In the genomic region with DNA sequence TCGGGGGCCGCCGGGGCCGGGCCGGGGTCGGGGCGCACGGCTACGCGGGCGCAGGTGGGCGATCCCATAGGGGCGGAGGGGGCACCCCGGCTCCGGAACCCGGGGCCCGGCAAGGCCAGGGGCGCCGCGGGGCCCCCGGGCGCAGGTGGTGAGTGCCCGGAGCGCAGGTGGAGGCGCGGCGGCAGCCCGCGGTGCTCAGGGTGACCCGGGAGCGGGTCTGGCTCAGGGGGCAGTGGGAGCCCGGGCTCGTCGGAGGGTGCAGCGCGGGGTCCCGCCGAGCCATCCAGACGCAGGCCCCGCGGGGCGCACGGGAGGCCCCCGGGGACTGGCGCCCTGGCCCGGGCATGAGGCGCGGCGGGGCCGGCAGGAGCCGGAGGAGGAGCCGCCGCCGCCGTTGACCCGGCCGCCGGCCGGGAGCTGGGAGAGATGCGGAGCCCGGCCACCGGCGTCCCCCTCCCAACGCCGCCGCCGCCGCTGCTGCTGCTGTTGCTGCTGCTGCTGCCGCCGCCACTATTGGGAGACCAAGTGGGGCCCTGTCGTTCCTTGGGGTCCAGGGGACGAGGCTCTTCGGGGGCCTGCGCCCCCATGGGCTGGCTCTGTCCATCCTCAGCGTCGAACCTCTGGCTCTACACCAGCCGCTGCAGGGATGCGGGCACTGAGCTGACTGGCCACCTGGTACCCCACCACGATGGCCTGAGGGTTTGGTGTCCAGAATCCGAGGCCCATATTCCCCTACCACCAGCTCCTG, we compare ENCODE assay signal across 6 cellular contexts. TPM values are rescaled to one million over a fixed set of nuclear protein-coding genes. Genes with fewer than 3 reads are reported as not detected.
DNase-seq lines count a peak whose midpoint lies in the region; TF ChIP-seq lines count a peak whose summit lies in the region.

No MANE protein-coding gene starts in this region.

- peaks cover 1 to 9% of the 10 kb centered on the region in 2 donors for H3K27me3 Mint-ChIP-seq in CD4-positive, alpha-beta memory T cell
- H3K27me3 Mint-ChIP-seq in activated T-helper 2 cell treated with anti-CD3 and anti-CD28 coated beads, Interferon-gamma antibody, Interleukin-2, Interleukin-4, amounts not matched to agents 10 μg/mL and 5 μg/mL and 100 μg/mL, durations not matched to agents 14 hours and 24 hours and 36 hours (ENCODE audit: low read depth): peaks cover 27% of the 10 kb centered on the region

- H3K36me3 Mint-ChIP-seq in CD4-positive, alpha-beta memory T cell: no peaks in the 10 kb centered on the region
- H3K36me3 Mint-ChIP-seq in activated T-helper 2 cell treated with anti-CD3 and anti-CD28 coated beads, Interferon-gamma antibody, Interleukin-2, Interleukin-4, amounts not matched to agents 10 μg/mL and 5 μg/mL and 100 μg/mL, durations not matched to agents 14 hours and 24 hours and 36 hours (ENCODE audit: low read depth): no peaks in the 10 kb centered on the region

- WGBS in mesodermal cell (ENCODE audit: insufficient coverage in 2 of 2), 2 experiments: 2 to 5% methylated on average over 60 to 61 of the region's 80 CpGs

- no peaks in the 10 kb centered on the region for H3K9me3 ChIP-seq in CD4-positive, alpha-beta memory T cell (ENCODE audit: control insufficient read depth in 1 of 2, low read length in 2 of 2)
- no peaks in the 10 kb centered on the region for H3K9me3 ChIP-seq in HEK293 (ENCODE audit: control insufficient read depth, insufficient read depth, low read depth, low read length)
- H3K9me3 ChIP-seq in mesodermal cell (ENCODE audit: control insufficient read depth, low read length): no peaks in the 10 kb centered on the region

- no peaks in the 10 kb centered on the region for H3K27me3 ChIP-seq in CD4-positive, alpha-beta memory T cell (ENCODE audit: insufficient read depth, low read length)

- H3K36me3 ChIP-seq in CD4-positive, alpha-beta memory T cell (ENCODE audit: insufficient read depth, low read length): no peaks in the 10 kb centered on the region
- H3K36me3 ChIP-seq in HEK293 (ENCODE audit: control insufficient read depth in 2 of 2, insufficient read depth in 1 of 2, low read length in 2 of 2) (peaks cover 0 to 28% of the 10 kb centered on the region in 2 experiments; a peak in 1 of 3 replicates), mesodermal cell (ENCODE audit: control insufficient read depth, insufficient read depth, low read length) (no peaks in the 10 kb centered on the region)

- H3K27ac Mint-ChIP-seq in CD4-positive, alpha-beta memory T cell: peak overlapping the region in 1 of 7 donors; percentile 30
- no peak overlapping the region for H3K27ac Mint-ChIP-seq in activated T-helper 2 cell treated with anti-CD3 and anti-CD28 coated beads, Interferon-gamma antibody, Interleukin-2, Interleukin-4, amounts not matched to agents 10 μg/mL and 5 μg/mL and 100 μg/mL, durations not matched to agents 14 hours and 24 hours and 36 hours

- H3K9me3 Mint-ChIP-seq in CD4-positive, alpha-beta memory T cell: no peaks in the 10 kb centered on the region
- no peaks in the 10 kb centered on the region for H3K9me3 Mint-ChIP-seq in activated T-helper 2 cell treated with anti-CD3 and anti-CD28 coated beads, Interferon-gamma antibody, Interleukin-2, Interleukin-4, amounts not matched to agents 10 μg/mL and 5 μg/mL and 100 μg/mL, durations not matched to agents 14 hours and 24 hours and 36 hours

- peak in 1 of 5 donors; percentile 22 for DNase-seq in CD4-positive, alpha-beta memory T cell
- DNase-seq in activated T-helper 2 cell treated with anti-CD3 and anti-CD28 coated beads, Interferon-gamma antibody, Interleukin-2, Interleukin-4, amounts not matched to agents 10 μg/mL and 5 μg/mL and 100 μg/mL, durations not matched to agents 14 hours and 24 hours and 36 hours (ENCODE audit: low spot score): no peak
- no peak for DNase-seq in NCI-H1105 (lab: John Stamatoyannopoulos, UW)
- DNase-seq in stimulated activated CD8-positive, alpha-beta memory T cell treated with anti-CD3 and anti-CD28 coated beads, Interleukin-4, amount 100 ng/mL, for 48 hours: no peak

- peak overlapping the region; percentile 30 to 82 (median 66) for H3K4me3 Mint-ChIP-seq in CD4-positive, alpha-beta memory T cell
- H3K4me3 Mint-ChIP-seq in activated T-helper 2 cell treated with anti-CD3 and anti-CD28 coated beads, Interferon-gamma antibody, Interleukin-2, Interleukin-4, amounts not matched to agents 10 μg/mL and 5 μg/mL and 100 μg/mL, durations not matched to agents 14 hours and 24 hours and 36 hours (ENCODE audit: low read depth): peak overlapping the region; percentile 42

- no peak overlapping the region for H3K27ac ChIP-seq in CD4-positive, alpha-beta memory T cell (ENCODE audit: low read depth, low read length)
- H3K27ac ChIP-seq in HEK293 (ENCODE audit: extremely low read depth, low read depth, low read length) (peak overlapping the region; percentile 65; the same call in 1 of the 2 replicates), mesodermal cell (ENCODE audit: low read depth, low read length, severe bottlenecking) (no peak overlapping the region)

- no peak for TF ChIP-seq CTCF in HEK293 (tag by site-specific recombination; IDR thresholded peaks at IDR 0.05)

- intact Hi-C loops in CD4-positive, alpha-beta memory T cell (cut with micrococcal nuclease): loop anchor here (1.0 kb wide), 1 partner anchor 9 kb away; no protein-coding TSS in a partner anchor
- intact Hi-C loops in activated T-helper 2 cell treated with anti-CD3 and anti-CD28 coated beads, Interferon-gamma antibody, Interleukin-2, Interleukin-4, amounts not matched to agents 10 μg/mL and 5 μg/mL and 100 μg/mL, durations not matched to agents 14 hours and 24 hours and 36 hours (cut with micrococcal nuclease): loop anchor here (1.0 to 5.0 kb wide), 2 partner anchors 9 to 38 kb away; partner anchors contain the start of gene SARS1

- CTCF ChIA-PET in CD4-positive, alpha-beta memory T cell (lab: Charles Lee; ENCODE audit: partially characterized antibody): interaction anchor here (1.5 kb wide), 1 partner anchor 33 kb away, joined by 3 read pairs; the partner anchor contains the start of gene PSRC1
- CTCF ChIA-PET in HEK293 (lab: Yijun Ruan, JAX): interaction anchor here (0.7 to 1.1 kb wide), 3 partner anchors 10 to 288 kb away, joined by 3 to 4 read pairs (median 3); no protein-coding TSS in a partner anchor

- H3K4me1 Mint-ChIP-seq in CD4-positive, alpha-beta memory T cell: peaks cover 6 to 17% (median 8%) of the 10 kb centered on the region in 4 donors
- H3K4me1 Mint-ChIP-seq in activated T-helper 2 cell treated with anti-CD3 and anti-CD28 coated beads, Interferon-gamma antibody, Interleukin-2, Interleukin-4, amounts not matched to agents 10 μg/mL and 5 μg/mL and 100 μg/mL, durations not matched to agents 14 hours and 24 hours and 36 hours (ENCODE audit: low read depth): peaks cover 4% of the 10 kb centered on the region

- POLR2A ChIA-PET in CD4-positive, alpha-beta memory T cell (lab: Charles Lee; ENCODE audit: partially characterized antibody): interaction anchor here (1.1 to 1.5 kb wide), 6 partner anchors 9 to 784 kb away, joined by 3 to 6 read pairs (median 4); partner anchors contain the start of genes PSRC1, SARS1 and STRIP1
- POLR2A ChIA-PET in HEK293 (lab: Yijun Ruan, JAX): interaction anchor here (1.0 to 2.7 kb wide), 7 partner anchors 10 to 150 kb away, joined by 3 to 12 read pairs (median 4); partner anchors contain the start of genes PSRC1 and SORT1

- no peak overlapping the region for H3K4me3 ChIP-seq in CD4-positive, alpha-beta memory T cell (ENCODE audit: low read length in 2 of 2)
- peak overlapping the region; percentile 45 for H3K4me3 ChIP-seq in HEK293 (ENCODE audit: low read depth, low read length)
- peak overlapping the region; percentile 39 for H3K4me3 ChIP-seq in mesodermal cell (ENCODE audit: extremely low read depth, insufficient read depth, low read length, poor library complexity, severe bottlenecking)

- peaks cover 22% of the 10 kb centered on the region for H3K4me1 ChIP-seq in CD4-positive, alpha-beta memory T cell (ENCODE audit: insufficient read depth, low read length)
- peaks cover 5% of the 10 kb centered on the region; the same call in 1 of the 2 replicates for H3K4me1 ChIP-seq in HEK293 (ENCODE audit: control insufficient read depth, insufficient read depth, low read length)
- H3K4me1 ChIP-seq in mesodermal cell (ENCODE audit: control insufficient read depth, insufficient read depth, low read length, poor library complexity, severe bottlenecking): peaks cover 25% of the 10 kb centered on the region

TF ChIP-seq in HEK293, 187 proteins besides CTCF, POLR2A, EP300 and RAD21 (continues in another document):
- TF ChIP-seq ZEB2 (tag by site-specific recombination; IDR thresholded peaks at IDR 0.05) (no peak), MZF1 (tag by site-specific recombination; IDR thresholded peaks at IDR 0.05; ENCODE audit: borderline replicate concordance) (no peak), ZNF560 (tag by site-specific recombination; IDR thresholded peaks at IDR 0.05; ENCODE audit: borderline replicate concordance) (peak; percentile 97), ZNF155 (tag by site-specific recombination; IDR thresholded peaks at IDR 0.05) (no peak)

RNA-seq across cellular contexts. Expression of gene CELSR2, which starts 0.5 kb away (rescaled TPM):
- 1 to 10 TPM; 2.6 to 3.1 TPM for total RNA-seq in CD4-positive, alpha-beta memory T cell
- under 1 TPM in 1 of 2 donors, not detected in 1; 0.52 TPM for polyA plus RNA-seq in CD4-positive, alpha-beta memory T cell
- total RNA-seq in activated T-helper 2 cell treated with anti-CD3 and anti-CD28 coated beads, Interferon-gamma antibody, Interleukin-2, Interleukin-4, amounts not matched to agents 10 μg/mL and 5 μg/mL and 100 μg/mL, durations not matched to agents 14 hours and 24 hours and 36 hours: 3.8 and 4.3 TPM in 2 replicates
- 14.0 TPM for polyA plus RNA-seq in mesodermal cell (2013, experiment 1 of 2)
- polyA plus RNA-seq in mesodermal cell (2013, experiment 2 of 2): 9.2 TPM

RNA-seq across cellular contexts. Expression of gene PSRC1, which starts 33.1 kb away (rescaled TPM):
- under 1 TPM; 0.17 to 0.28 TPM for total RNA-seq in CD4-positive, alpha-beta memory T cell
- under 1 TPM; 0.18 to 0.31 TPM for polyA plus RNA-seq in CD4-positive, alpha-beta memory T cell
- total RNA-seq in activated T-helper 2 cell treated with anti-CD3 and anti-CD28 coated beads, Interferon-gamma antibody, Interleukin-2, Interleukin-4, amounts not matched to agents 10 μg/mL and 5 μg/mL and 100 μg/mL, durations not matched to agents 14 hours and 24 hours and 36 hours: 7.8 and 9.5 TPM in 2 replicates
- 42.2 TPM for polyA plus RNA-seq in mesodermal cell (2013, experiment 1 of 2)
- 41.8 TPM for polyA plus RNA-seq in mesodermal cell (2013, experiment 2 of 2)

RNA-seq across cellular contexts. Expression of gene SARS1, which starts 36.1 kb away (rescaled TPM):
- total RNA-seq in CD4-positive, alpha-beta memory T cell: 100 to 1,000 TPM; 178 to 190 TPM
- polyA plus RNA-seq in CD4-positive, alpha-beta memory T cell: 100 to 1,000 TPM; 153 to 199 TPM
- 128 and 129 TPM in 2 replicates for total RNA-seq in activated T-helper 2 cell treated with anti-CD3 and anti-CD28 coated beads, Interferon-gamma antibody, Interleukin-2, Interleukin-4, amounts not matched to agents 10 μg/mL and 5 μg/mL and 100 μg/mL, durations not matched to agents 14 hours and 24 hours and 36 hours
- polyA plus RNA-seq in mesodermal cell (2013, experiment 1 of 2): 201 TPM
- 192 TPM for polyA plus RNA-seq in mesodermal cell (2013, experiment 2 of 2)

RNA-seq across cellular contexts. Expression of gene MYBPHL, which starts 57.0 kb away (rescaled TPM):
- total RNA-seq in CD4-positive, alpha-beta memory T cell: not detected
- not detected for polyA plus RNA-seq in CD4-positive, alpha-beta memory T cell
- not detected in 2 replicates for total RNA-seq in activated T-helper 2 cell treated with anti-CD3 and anti-CD28 coated beads, Interferon-gamma antibody, Interleukin-2, Interleukin-4, amounts not matched to agents 10 μg/mL and 5 μg/mL and 100 μg/mL, durations not matched to agents 14 hours and 24 hours and 36 hours
- not detected for polyA plus RNA-seq in mesodermal cell (2013, experiment 1 of 2)
- polyA plus RNA-seq in mesodermal cell (2013, experiment 2 of 2): not detected

Comparison
In these comparisons a context has a peak if more than half of its experiments do, and no peak if none do; other contexts are left out.
1. H3K4me3 ChIP-seq: peak in HEK293 (single experiment) and mesodermal cell (single experiment); none in CD4-positive, alpha-beta memory T cell (0 of 2).